Comparison of ENCODE assay signal across 14 cellular contexts in genomic region chr2:231418820-231419640, GRCh38. TPM values are rescaled to one million over a fixed set of nuclear protein-coding genes. Genes with fewer than 3 reads are reported as not detected.
A peak's percentile ranks its signal among the peaks of the same experiment; 100 is the strongest.
DNase-seq lines count a peak whose midpoint lies in the region; ATAC-seq, FAIRE-seq and TF ChIP-seq lines count a peak whose summit lies in the region.
"Had no signal": no experiment of that assay in that cellular context is flagged by ENCODE, and none has a peak within 500 bp of the region (broad histone marks: within the 10 kb centered on the region; RNA-seq: fewer than 3 reads in every experiment).

No MANE protein-coding gene starts in this region.

- H3K4me1 Mint-ChIP-seq in neural crest cell = no peaks in the 10 kb centered on the region
- H3K4me1 Mint-ChIP-seq: CD8-positive, alpha-beta memory T cell had no signal

- no peaks in the 10 kb centered on the region for H4K20me1 ChIP-seq in K562 (replicated peaks; ENCODE audit: control insufficient read depth, insufficient read depth, low read length)

- WGBS in K562 (ENCODE audit: insufficient coverage, low coverage, missing lambda C conversion rate) = 17% methylated on average over 12 of the region's 26 CpGs

- H3K36me3 ChIP-seq in K562 (ENCODE audit: control insufficient read depth, insufficient read depth, low read length) (no peaks in the 10 kb centered on the region), Peyer's patch (no peaks in the 10 kb centered on the region)

- BruUV-seq in K562 (replicated peaks; lab: Mats Ljungman, UMichigan) = no TSS peak

- H3K27me3 ChIP-seq in K562 (ENCODE audit: control insufficient read depth in 2 of 2, insufficient read depth in 2 of 2, low read length in 2 of 2) = peaks cover 6 to 30% of the 10 kb centered on the region in 2 experiments; a peak in 3 of 5 replicates
- H3K27me3 ChIP-seq in Peyer's patch = no peaks in the 10 kb centered on the region

- H3K4me3 Mint-ChIP-seq in neural crest cell = peak overlapping the region; percentile 47
- H3K4me3 Mint-ChIP-seq: CD8-positive, alpha-beta memory T cell; H9; IgD-negative memory B cell had no signal

- H3K36me3 Mint-ChIP-seq in neural crest cell (ENCODE audit: low read depth) = no peaks in the 10 kb centered on the region
- H3K36me3 Mint-ChIP-seq: CD8-positive, alpha-beta memory T cell; IgD-negative memory B cell had no signal

- H3K79me2 ChIP-seq in K562 (ENCODE audit: control insufficient read depth, insufficient read depth, low read length) = no peaks in the 10 kb centered on the region

- in situ Hi-C loops in K562 (cut with MboI) = no loop called here

- no peaks in the 10 kb centered on the region for H3K9me3 Mint-ChIP-seq in neural crest cell
- H3K9me3 Mint-ChIP-seq: CD8-positive, alpha-beta memory T cell; H9; IgD-negative memory B cell had no signal

- H3K27ac Mint-ChIP-seq in neural crest cell (ENCODE audit: unreplicated experiment) = no peak overlapping the region

- DNase-seq in ELF-1 (ENCODE audit: low read depth, low spot score) (peak; percentile 47), K562 (ENCODE audit: extremely low read depth in 1 of 4, low spot score in 3 of 4) (no peak), neural crest cell (ENCODE audit: low read depth, low spot score) (no peak), posterior vena cava (ENCODE audit: low spot score) (peak; percentile 24), Peyer's patch (no peak), cardiac septum (ENCODE audit: low spot score) (no peak)
- DNase-seq: CD8-positive, alpha-beta memory T cell; DMS53; H9 had no signal

- H3K9me3 ChIP-seq in K562 (replicated peaks; ENCODE audit: control insufficient read depth, insufficient read depth, low read depth, low read length) (no peaks in the 10 kb centered on the region), Peyer's patch (no peaks in the 10 kb centered on the region)

- POLR2A ChIA-PET in K562 (lab: Yijun Ruan, JAX) = no interaction called here

- no peak for TF ChIP-seq EP300 in K562 (IDR thresholded peaks at IDR 0.05; ENCODE audit: low read length)

- H3K9ac ChIP-seq in K562 (ENCODE audit: insufficient read depth in 1 of 2, low read depth in 2 of 2, low read length in 2 of 2) = no peak overlapping the region

- ATAC-seq in K562 = no peak
- no peak for ATAC-seq in HG03045 (IDR thresholded peaks at IDR 0.05; ENCODE audit: unreplicated experiment)
- ATAC-seq in HG02678 (IDR thresholded peaks at IDR 0.05; ENCODE audit: unreplicated experiment) = no peak

- intact Hi-C loops in K562 (cut with micrococcal nuclease) (no loop called here), posterior vena cava (cut with DNase I) (loop anchor here in 1 of 2 donors (10.0 kb wide), 2 partner anchors 124 to 314 kb away; no protein-coding TSS in a partner anchor), cardiac septum (cut with DNase I) (no loop called here)

- H3K27ac ChIP-seq in K562 (ENCODE audit: extremely low read depth, low read depth, low read length) = no peak overlapping the region
- no peak overlapping the region for H3K27ac ChIP-seq in Peyer's patch
- H3K27ac ChIP-seq: 22Rv1 had no signal

- no peaks in the 10 kb centered on the region for H3K9me1 ChIP-seq in K562 (ENCODE audit: control insufficient read depth, insufficient read depth, low read length)

- TF ChIP-seq CTCF in K562 (IDR thresholded peaks at IDR 0.05 in 2 of 3, conservative IDR thresholded peaks at IDR 0.05 in 1 of 3; ENCODE audit: insufficient read depth in 2 of 3, low read depth in 1 of 3, low read length in 3 of 3) (no peak), neural crest cell (conservative IDR thresholded peaks at IDR 0.05) (no peak), Peyer's patch (IDR thresholded peaks at IDR 0.05) (no peak)

- no peak overlapping the region for H3K4me3 ChIP-seq in K562
- H3K4me3 ChIP-seq in Peyer's patch = no peak overlapping the region

- CTCF ChIA-PET in K562 (lab: Yijun Ruan, JAX; ENCODE audit: low intra/inter-chr PET ratio) = no interaction called here

- H2AFZ ChIP-seq in K562 (ENCODE audit: low read depth, low read length) = 0 out of 2 replicates have a peak overlapping the region, but pooled peaks have one; percentile 24

- no peak for TF ChIP-seq RAD21 in K562 (CRISPR knock-in tag; conservative IDR thresholded peaks at IDR 0.05 in 1 of 2, IDR thresholded peaks at IDR 0.05 in 1 of 2)

- FAIRE-seq in K562 (lab: Jason Lieb, UNC) = no peak

- no peak overlapping the region for H3K4me2 ChIP-seq in K562 (ENCODE audit: insufficient read depth, low read length)

- H3K4me1 ChIP-seq in K562 (replicated peaks in 1 of 2; ENCODE audit: control insufficient read depth in 2 of 2, insufficient read depth in 2 of 2, low read length in 2 of 2) (peaks cover 0 to 4% of the 10 kb centered on the region in 2 experiments; a peak in 3 of 5 replicates), Peyer's patch (peaks cover 0 to 5% (median 0%) of the 10 kb centered on the region in 4 donors)

- TF ChIP-seq POLR2A in K562 (conservative IDR thresholded peaks at IDR 0.05) (no peak), Peyer's patch (IDR thresholded peaks at IDR 0.05) (no peak)

- no peaks in the 10 kb centered on the region for H3K27me3 Mint-ChIP-seq in neural crest cell (ENCODE audit: low read depth)

TF ChIP-seq in K562, 482 proteins besides CTCF, POLR2A, EP300 and RAD21 (continues in another document):
- TF ChIP-seq XRCC4 (IDR thresholded peaks at IDR 0.05; ENCODE audit: extremely low read depth, insufficient read depth, insufficient read length) (no peak), ZNF507 (tag; conservative IDR thresholded peaks at IDR 0.05) (no peak), RHOXF2B (CRISPR knock-in tag; conservative IDR thresholded peaks at IDR 0.05) (no peak)

RNA-seq across cellular contexts. Expression of gene B3GNT7, which starts 23.5 kb away (rescaled TPM):
- not detected in 2 replicates for total RNA-seq in K562 (2011; cell fraction: chromatin; rRNA removed; ENCODE audit: low replicate concordance)
- total RNA-seq in K562 (2011; cell fraction: nucleolus; rRNA removed) = not detected in 2 replicates
- total RNA-seq in K562 (2011; cell fraction: nucleoplasm; rRNA removed) = not detected in 2 replicates
- total RNA-seq in K562 (2014; rRNA removed) (not detected in 2 replicates), K562 (2014; rRNA removed; fragmentation: Illumina TruSeq; extraction: Trizol) (not detected in 2 replicates), K562 (2015; rRNA removed; fragmentation: Illumina TruSeq; extraction: Trizol) (not detected in 2 replicates), K562 (2021) (0.20 and 0.69 TPM in 2 replicates), neural crest cell (0.61 and 0.79 TPM in 2 replicates), posterior vena cava (1 to 10 TPM; 5.7 to 7.7 TPM), Peyer's patch (100 to 1,000 TPM in 2 of 4 donors, 10 to 100 TPM in 1, 1 to 10 TPM in 1; 9.9 to 154 (median 90.3) TPM), cardiac septum (5.4 TPM)
- polyA plus RNA-seq in K562 (2011; rRNA removed) (not detected in 2 replicates), K562 (2014; fragmentation: Illumina TruSeq; extraction: Trizol) (not detected in 2 replicates), K562 (2014; fragmentation: Nextera tagmentation; extraction: Ambion mirVana) (not detected), K562 (2014; rRNA removed) (not detected in 2 replicates)
- not detected in 2 replicates for polyA plus RNA-seq in K562 (2011; cell fraction: cytosol; rRNA removed)
- polyA plus RNA-seq in K562 (2011; cell fraction: nucleus; rRNA removed) = 0.09 TPM in 1 of 2 replicates, not detected in the other
- polyA plus RNA-seq in K562 (2012) = not detected in 2 replicates
- not detected in 2 replicates for polyA minus RNA-seq in K562 (2011; rRNA and poly(A)+ RNA removed)
- not detected in 2 replicates for polyA minus RNA-seq in K562 (2011; cell fraction: cytosol; rRNA and poly(A)+ RNA removed)
- polyA minus RNA-seq in K562 (2011; cell fraction: nucleus; rRNA and poly(A)+ RNA removed) = not detected in 2 replicates
- total RNA-seq: A673 had no signal

RNA-seq across cellular contexts. Expression of gene NCL, which starts 45.3 kb away (rescaled TPM):
- 134 and 401 TPM in 2 replicates for total RNA-seq in K562 (2011; cell fraction: chromatin; rRNA removed; ENCODE audit: low replicate concordance)
- 48.9 and 57.2 TPM in 2 replicates for total RNA-seq in K562 (2011; cell fraction: nucleolus; rRNA removed)
- 121 and 139 TPM in 2 replicates for total RNA-seq in K562 (2011; cell fraction: nucleoplasm; rRNA removed)
- total RNA-seq in K562 (2014; rRNA removed) (327 and 460 TPM in 2 replicates), K562 (2014; rRNA removed; fragmentation: Illumina TruSeq; extraction: Trizol) (463 and 510 TPM in 2 replicates), K562 (2015; rRNA removed; fragmentation: Illumina TruSeq; extraction: Trizol) (315 and 361 TPM in 2 replicates), K562 (2021) (530 and 589 TPM in 2 replicates), neural crest cell (999 and 1,068 TPM in 2 replicates), posterior vena cava (100 to 1,000 TPM; 341 to 448 TPM), Peyer's patch (100 to 1,000 TPM in 3 of 4 donors, 10 to 100 TPM in 1; 80.7 to 661 (median 153) TPM), cardiac septum (299 TPM)
- polyA plus RNA-seq in K562 (2011; rRNA removed) (130 and 194 TPM in 2 replicates), K562 (2014; fragmentation: Illumina TruSeq; extraction: Trizol) (609 and 732 TPM in 2 replicates), K562 (2014; fragmentation: Nextera tagmentation; extraction: Ambion mirVana) (10 to 100 TPM; 80.9 to 92.9 TPM), K562 (2014; rRNA removed) (440 and 520 TPM in 2 replicates)
- polyA plus RNA-seq in K562 (2011; cell fraction: cytosol; rRNA removed) = 35.3 and 59.4 TPM in 2 replicates
- 92.8 and 111 TPM in 2 replicates for polyA plus RNA-seq in K562 (2011; cell fraction: nucleus; rRNA removed)
- polyA plus RNA-seq in K562 (2012) = 251 and 327 TPM in 2 replicates
- polyA minus RNA-seq in K562 (2011; rRNA and poly(A)+ RNA removed) = 335 and 337 TPM in 2 replicates
- polyA minus RNA-seq in K562 (2011; cell fraction: cytosol; rRNA and poly(A)+ RNA removed) = 118 and 138 TPM in 2 replicates
- polyA minus RNA-seq in K562 (2011; cell fraction: nucleus; rRNA and poly(A)+ RNA removed) = 47.0 and 106 TPM in 2 replicates

Comparison
In these comparisons a context has a peak if more than half of its experiments do, and no peak if none do; other contexts are left out.
1. DNase-seq: peak in ELF-1 (single experiment) and posterior vena cava (single experiment); none in K562 (0 of 4), neural crest cell (single experiment), Peyer's patch (0 of 3) and cardiac septum (single experiment).